Comparison of ENCODE assay signal across 21 cellular contexts in the genomic region with DNA sequence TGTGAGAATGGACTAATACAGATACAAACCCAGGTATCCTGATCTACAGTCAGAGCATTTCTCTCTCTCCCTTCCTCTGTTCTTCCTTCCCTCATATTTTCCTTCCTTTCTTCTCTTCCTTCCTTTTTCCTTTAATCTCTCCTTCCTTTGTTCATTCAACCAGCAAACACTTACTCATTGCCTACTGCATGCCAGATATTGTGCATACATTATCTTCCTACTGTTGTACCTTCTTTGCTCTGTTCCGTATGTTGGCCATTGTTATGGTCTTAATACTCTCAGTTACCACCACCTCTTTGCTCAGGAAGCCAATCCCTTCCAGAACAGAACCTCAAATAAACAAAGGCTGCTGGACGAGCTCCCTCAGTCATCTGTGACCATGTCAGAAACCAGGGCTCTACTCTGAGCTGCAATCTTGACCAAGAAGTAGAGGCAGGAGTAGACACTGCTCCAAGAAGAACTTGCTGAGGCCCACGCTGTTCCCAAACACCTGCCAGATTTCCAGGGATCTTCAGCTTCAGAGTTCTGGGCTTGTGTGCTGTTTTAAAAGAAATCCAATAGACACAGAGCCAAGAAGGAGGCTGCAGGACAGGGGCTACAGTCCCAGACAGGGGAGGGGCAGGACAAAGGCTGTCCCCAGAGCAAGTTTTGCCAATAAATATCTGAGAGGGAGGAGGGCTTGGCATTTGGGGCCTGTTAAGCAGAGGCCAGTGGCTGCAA.
DNase-seq lines count a peak whose midpoint lies in the region; ATAC-seq and TF ChIP-seq lines count a peak whose summit lies in the region.
"Had no signal": no experiment of that assay in that cellular context is flagged by ENCODE, and none has a peak within 500 bp of the region (broad histone marks: within the 10 kb centered on the region; RNA-seq: fewer than 3 reads in every experiment).

No MANE protein-coding gene starts in this region.

- H3K9me3 ChIP-seq in left ventricle myocardium inferior (replicated peaks) (peaks cover 5% of the 10 kb centered on the region), prostate gland (no peaks in the 10 kb centered on the region), HAP-1 (no peaks in the 10 kb centered on the region)

- in situ Hi-C loops in HAP-1 (cut with MboI; ENCODE audit: low sequenced_read_pairs), result no loop called here

- no peaks in the 10 kb centered on the region for H3K36me3 ChIP-seq in left ventricle myocardium inferior
- no peaks in the 10 kb centered on the region for H3K36me3 ChIP-seq in prostate gland
- H3K36me3 ChIP-seq in HAP-1 (replicated peaks), result no peaks in the 10 kb centered on the region

- peak; percentile 17 for DNase-seq in left ventricle myocardium inferior
- DNase-seq in left cardiac atrium, result no peak
- peak; percentile 74 for DNase-seq in medulla oblongata (ENCODE audit: extremely low spot score)
- DNase-seq in prostate gland (ENCODE audit: low spot score), result peak; percentile 7
- DNase-seq in HAP-1 (ENCODE audit: low spot score in 2 of 2), result no peak
- DNase-seq in SKM-1 treated with dmso at 0.1 percent for 144 hours (lab: John Stamatoyannopoulos, UW; ENCODE audit: unreplicated experiment), result no peak
- DNase-seq: AML-193, DMS53, GF-D8, HCEC 1CT, NCI-H1105, NCI-H146, NCI-H2029, NCI-H345, NCI-H524, NCI-H82, OCI-M1, SHP77 treated with DMSO at 0.1 percent for 48 hours had no signal

- TF ChIP-seq CTCF in left ventricle myocardium inferior (IDR thresholded peaks at IDR 0.05; ENCODE audit: borderline replicate concordance) (no peak), prostate gland (IDR thresholded peaks at IDR 0.05) (no peak)

- intact Hi-C loops in left ventricle myocardium inferior (cut with micrococcal nuclease) (no loop called here), left cardiac atrium (cut with DNase I) (no loop called here), prostate gland (cut with DNase I) (no loop called here)

- H3K27me3 ChIP-seq in left ventricle myocardium inferior (ENCODE audit: low read depth), result peaks cover 12% of the 10 kb centered on the region
- H3K27me3 ChIP-seq in prostate gland (replicated peaks; ENCODE audit: insufficient read depth), result no peaks in the 10 kb centered on the region
- H3K27me3 ChIP-seq in HAP-1 (ENCODE audit: low read depth), result no peaks in the 10 kb centered on the region

- H3K4me3 ChIP-seq in left ventricle myocardium inferior (no peak overlapping the region), prostate gland (no peak overlapping the region), HAP-1 (no peak overlapping the region)
- H3K4me3 ChIP-seq: GM23338, SK-N-MC had no signal

- H3K27ac ChIP-seq in left ventricle myocardium inferior (replicated peaks), result no peak overlapping the region
- no peak overlapping the region for H3K27ac ChIP-seq in prostate gland
- H3K27ac ChIP-seq: SK-N-MC had no signal

- ATAC-seq in left cardiac atrium, result no peak
- no peak for ATAC-seq in HG03432 (IDR thresholded peaks at IDR 0.05; ENCODE audit: unreplicated experiment)
- ATAC-seq: GM23338 had no signal

- 19% methylated on average over 3 of the region's 3 CpGs for WGBS in prostate gland

- H3K4me1 ChIP-seq in left ventricle myocardium inferior (peaks cover 14% of the 10 kb centered on the region), prostate gland (replicated peaks) (no peaks in the 10 kb centered on the region), HAP-1 (no peaks in the 10 kb centered on the region)

- TF ChIP-seq POLR2A in prostate gland (IDR thresholded peaks at IDR 0.05), result no peak

Comparison
In these comparisons a context has a peak if more than half of its experiments do, and no peak if none do; other contexts are left out.
1. DNase-seq: peak in left ventricle myocardium inferior (single experiment), medulla oblongata (single experiment) and prostate gland (single experiment); none in left cardiac atrium (single experiment), HAP-1 (0 of 2) and SKM-1 treated with dmso at 0.1 percent for 144 hours (single experiment).